Comparison of ENCODE assay signal across 29 cellular contexts in the genomic region with DNA sequence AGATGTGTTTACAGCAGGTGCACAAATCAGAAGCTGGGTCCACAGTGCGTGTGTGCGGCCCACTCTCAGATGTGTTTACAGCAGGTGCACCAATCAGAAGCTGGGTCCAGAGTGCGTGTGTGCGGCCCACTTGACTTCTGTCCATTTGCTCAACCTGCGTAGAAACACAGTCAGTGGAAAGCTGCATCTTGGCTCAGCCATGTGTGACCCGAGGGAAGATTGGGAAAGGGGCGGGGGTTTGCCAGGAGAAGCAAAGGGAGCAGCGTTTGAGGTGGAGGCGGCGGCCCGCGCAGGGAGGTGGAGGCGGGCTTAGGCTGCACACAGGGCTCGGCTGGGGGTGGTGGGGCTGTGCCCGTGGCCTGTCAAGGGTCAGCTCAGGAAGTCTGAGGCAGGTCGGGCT. TPM values are rescaled to one million over a fixed set of nuclear protein-coding genes. Genes with fewer than 3 reads are reported as not detected.
DNase-seq lines count a peak whose midpoint lies in the region; ATAC-seq, FAIRE-seq and TF ChIP-seq lines count a peak whose summit lies in the region.
"Had no signal": no experiment of that assay in that cellular context is flagged by ENCODE, and none has a peak within 500 bp of the region (broad histone marks: within the 10 kb centered on the region; RNA-seq: fewer than 3 reads in every experiment).

No MANE protein-coding gene starts in this region.

- FAIRE-seq in HepG2 (lab: Jason Lieb, UNC), result peak; percentile 21
- FAIRE-seq: RCC 7860 had no signal

- H3K79me2 ChIP-seq in HepG2 (ENCODE audit: insufficient read depth, low read length), result peaks cover 23% of the 10 kb centered on the region

- POLR2A ChIA-PET in HepG2 (lab: Yijun Ruan, JAX), result no interaction called here

- no peak overlapping the region for H3K4me3 Mint-ChIP-seq in central memory CD8-positive, alpha-beta T cell

- 44% methylated on average over 15 of the region's 16 CpGs for WGBS in HepG2 (ENCODE audit: low lambda C conversion rate)
- 68% methylated on average over 6 of the region's 16 CpGs for WGBS in right lobe of liver (ENCODE audit: insufficient coverage, low coverage, low lambda C conversion rate, missing lambda C conversion rate)

- H3K9ac ChIP-seq in HepG2 (ENCODE audit: insufficient read depth, low read depth, low read length), result no peak overlapping the region

- DNase-seq in HepG2 (ENCODE audit: low spot score) (no peak), right lobe of liver (no peak), NCI-H1105 treated with DMSO at 0.1 percent for 48 hours (lab: John Stamatoyannopoulos, UW) (no peak)
- DNase-seq in central memory CD8-positive, alpha-beta T cell (ENCODE audit: low spot score in 2 of 2), result no peak
- DNase-seq in activated CD4-positive, alpha-beta T cell treated with anti-CD3 and anti-CD28 coated beads for 4 hours, result no peak
- DNase-seq: activated effector memory CD4-positive, alpha-beta T cell treated with Interleukin-2 at 50 U/mL for 16 hours; Calu3; central memory CD4-positive, alpha-beta T cell; H7; hippocampal formation; KG1; left cardiac atrium; mammary epithelial cell; MG63; NCI-H1417 treated with DMSO at 0.1 percent for 48 hours; NCI-H2081; NCI-H345; posterior cingulate gyrus; right cardiac atrium; SJCRH30; spleen; T1000; upper lobe of right lung; WERI-Rb-1 had no signal

- H3K36me3 ChIP-seq in HepG2 (replicated peaks in 1 of 2; ENCODE audit: control insufficient read depth in 1 of 2, insufficient read depth in 2 of 2, low read length in 2 of 2) (peaks cover 17% of the 10 kb centered on the region in 2 experiments; a peak in 3 of 5 replicates), right lobe of liver (peaks cover 0 to 21% (median 7%) of the 10 kb centered on the region in 4 donors)
- H3K36me3 ChIP-seq: WERI-Rb-1 had no signal

- H3K36me3 Mint-ChIP-seq in central memory CD8-positive, alpha-beta T cell (ENCODE audit: insufficient read depth), result peaks cover 14% of the 10 kb centered on the region

- ATAC-seq in HepG2, result no peak
- no peak for ATAC-seq in right lobe of liver
- ATAC-seq in central memory CD8-positive, alpha-beta T cell (replicated peaks; ENCODE audit: extremely low read depth, poor library complexity, severe bottlenecking), result no peak
- ATAC-seq: gastroesophageal sphincter, left cardiac atrium, right cardiac atrium, upper lobe of right lung had no signal

- no peaks in the 10 kb centered on the region for H3K27me3 Mint-ChIP-seq in central memory CD8-positive, alpha-beta T cell

- H3K4me1 ChIP-seq in HepG2 (ENCODE audit: insufficient read depth, low read length) (peaks cover 42% of the 10 kb centered on the region), right lobe of liver (peaks cover 0 to 8% (median 3%) of the 10 kb centered on the region in 4 donors)
- H3K4me1 ChIP-seq: SJCRH30 had no signal

- no peaks in the 10 kb centered on the region for H4K20me1 ChIP-seq in HepG2 (ENCODE audit: insufficient read depth, low read length)

- no peaks in the 10 kb centered on the region for H3K9me3 ChIP-seq in HepG2 (ENCODE audit: low read length)
- no peaks in the 10 kb centered on the region for H3K9me3 ChIP-seq in right lobe of liver
- H3K9me3 ChIP-seq: BLaER1 treated with 17β-estradiol and CSF1 and Interleukin-3, amounts not matched to agents 10 nM and 100 nM; gastroesophageal sphincter; MG63; SJCRH30; spleen; upper lobe of right lung had no signal

- TF ChIP-seq CTCF in HepG2 (CRISPR knock-in tag; IDR thresholded peaks at IDR 0.05) (no peak), right lobe of liver (IDR thresholded peaks at IDR 0.05) (no peak)

- H2AFZ ChIP-seq in HepG2 (ENCODE audit: low read length), result no peak overlapping the region

- TF ChIP-seq EP300 in HepG2 (IDR thresholded peaks at IDR 0.05; ENCODE audit: low read depth in 2 of 2, low read length in 2 of 2) (no peak), HepG2 (CRISPR knock-in tag; IDR thresholded peaks at IDR 0.05; ENCODE audit: borderline replicate concordance) (no peak)

- no peak for TF ChIP-seq RAD21 in HepG2 (CRISPR knock-in tag; IDR thresholded peaks at IDR 0.05)

- H3K4me3 ChIP-seq in HepG2 (replicated peaks in 1 of 3; ENCODE audit: insufficient read depth in 1 of 3, low read depth in 2 of 3, low read length in 3 of 3) (peak overlapping the region in 1 of 3 experiments; percentile 17; a peak in 1 of 6 replicates), right lobe of liver (no peak overlapping the region)
- H3K4me3 ChIP-seq: BLaER1 treated with 17β-estradiol and CSF1 and Interleukin-3, amounts not matched to agents 10 nM and 100 nM; gastroesophageal sphincter; MG63; SJCRH30; spleen; upper lobe of right lung had no signal

- H3K4me1 Mint-ChIP-seq in central memory CD8-positive, alpha-beta T cell, result peaks cover 9% of the 10 kb centered on the region

- peaks cover 0 to 3% of the 10 kb centered on the region in 2 experiments; a peak in 1 of 5 replicates for H3K27me3 ChIP-seq in HepG2 (ENCODE audit: control insufficient read depth in 1 of 2, insufficient read depth in 2 of 2, low read length in 2 of 2)
- no peaks in the 10 kb centered on the region for H3K27me3 ChIP-seq in right lobe of liver
- H3K27me3 ChIP-seq: gastroesophageal sphincter, MG63, SJCRH30, spleen, upper lobe of right lung had no signal

- intact Hi-C loops in HepG2 (cut with micrococcal nuclease; ENCODE audit: unreplicated experiment), result no loop called here
- intact Hi-C loops in right lobe of liver (cut with DNase I), result no loop called here

- in situ Hi-C loops in HepG2 (cut with HindIII; ENCODE audit: extremely low pct_ligation_motif_present, low pct_unique_long_range_greater_than_20kb), result no loop called here

- H3K4me2 ChIP-seq in HepG2 (ENCODE audit: low read depth, low read length), result peak overlapping the region; percentile 38

- H3K27ac Mint-ChIP-seq in central memory CD8-positive, alpha-beta T cell (ENCODE audit: low read depth), result peak overlapping the region; percentile 13

- H3K27ac ChIP-seq in HepG2 (ENCODE audit: extremely low read length, insufficient read depth, low read length) (peak overlapping the region; percentile 41), right lobe of liver (no peak overlapping the region)
- H3K27ac ChIP-seq: BLaER1 treated with 17β-estradiol and CSF1 and Interleukin-3, amounts not matched to agents 10 nM and 100 nM; gastroesophageal sphincter; SJCRH30; spleen; upper lobe of right lung; WERI-Rb-1 had no signal

- H3K9me3 Mint-ChIP-seq in central memory CD8-positive, alpha-beta T cell, result no peaks in the 10 kb centered on the region

- CTCF ChIA-PET in HepG2 (lab: Yijun Ruan, JAX; ENCODE audit: low intra/inter-chr PET ratio, low total read pairs), result no interaction called here

- TF ChIP-seq POLR2A in HepG2 (IDR thresholded peaks at IDR 0.05; ENCODE audit: insufficient read depth in 1 of 2, low read depth in 2 of 2, low read length in 2 of 2) (0 out of 4 replicates have a peak, but pooled peaks of 1 of the 2 experiments have one; percentile 23), right lobe of liver (IDR thresholded peaks at IDR 0.05) (no peak)

- no TSS peak for BruUV-seq in HepG2 (replicated peaks; lab: Mats Ljungman, UMichigan)

RNA-seq across cellular contexts. Expression of gene CTU2, which starts 4.3 kb away (rescaled TPM):
- total RNA-seq in HepG2 (2016; rRNA removed; fragmentation: Illumina TruSeq; extraction: Trizol) (21.9 TPM in 2 replicates), right lobe of liver (1 to 10 TPM; 5.0 to 9.5 (median 8.2) TPM)
- total RNA-seq in HepG2 (2016; cell fraction: cytosol; rRNA removed; fragmentation: Illumina TruSeq; extraction: Trizol; ENCODE audit: low read depth), result 11.4 and 12.8 TPM in 2 replicates
- total RNA-seq in HepG2 (2016; cell fraction: insoluble cytoplasmic fraction; rRNA removed; fragmentation: Illumina TruSeq; extraction: Trizol), result 16.8 and 22.4 TPM in 2 replicates
- total RNA-seq in HepG2 (2016; cell fraction: membrane; rRNA removed; fragmentation: Illumina TruSeq; extraction: Trizol), result 13.8 and 15.9 TPM in 2 replicates
- 16.7 and 17.2 TPM in 2 replicates for total RNA-seq in HepG2 (2016; cell fraction: nucleus; rRNA removed; fragmentation: Illumina TruSeq; extraction: Trizol)
- polyA plus RNA-seq in HepG2 (2011; rRNA removed), result 13.3 and 18.5 TPM in 2 replicates
- polyA plus RNA-seq in HepG2 (2011; cell fraction: cytosol; rRNA removed), result 11.8 and 19.4 TPM in 2 replicates
- 63.3 and 73.6 TPM in 2 replicates for polyA plus RNA-seq in HepG2 (2011; cell fraction: nucleus; rRNA removed)
- polyA plus RNA-seq in HepG2 (2012), result 11.6 and 15.1 TPM in 2 replicates
- 12.4 and 16.5 TPM in 2 replicates for polyA plus RNA-seq in HepG2 (2016; cell fraction: cytosol; fragmentation: Illumina TruSeq; extraction: Trizol; ENCODE audit: low read depth)
- polyA plus RNA-seq in HepG2 (2016; cell fraction: insoluble cytoplasmic fraction; fragmentation: Illumina TruSeq; extraction: Trizol; ENCODE audit: low read depth), result 20.9 and 22.4 TPM in 2 replicates
- polyA plus RNA-seq in HepG2 (2016; cell fraction: membrane; fragmentation: Illumina TruSeq; extraction: Trizol; ENCODE audit: low read depth), result 13.3 and 14.9 TPM in 2 replicates
- 39.4 and 44.9 TPM in 2 replicates for polyA plus RNA-seq in HepG2 (2016; cell fraction: nucleus; fragmentation: Illumina TruSeq; extraction: Trizol; ENCODE audit: insufficient read depth, low read depth)
- polyA minus RNA-seq in HepG2 (2011; rRNA and poly(A)+ RNA removed; ENCODE audit: low replicate concordance), result 23.1 and 25.7 TPM in 2 replicates
- polyA minus RNA-seq in HepG2 (2011; cell fraction: cytosol; rRNA and poly(A)+ RNA removed), result 15.2 and 18.6 TPM in 2 replicates
- polyA minus RNA-seq in HepG2 (2011; cell fraction: nucleus; rRNA and poly(A)+ RNA removed), result 19.3 and 20.7 TPM in 2 replicates

RNA-seq across cellular contexts. Expression of gene RNF166, which starts 4.3 kb away (rescaled TPM):
- total RNA-seq in HepG2 (2016; rRNA removed; fragmentation: Illumina TruSeq; extraction: Trizol), result 15.1 and 23.0 TPM in 2 replicates
- 36.0 and 37.2 TPM in 2 replicates for total RNA-seq in HepG2 (2016; cell fraction: cytosol; rRNA removed; fragmentation: Illumina TruSeq; extraction: Trizol; ENCODE audit: low read depth)
- 17.3 and 23.3 TPM in 2 replicates for total RNA-seq in HepG2 (2016; cell fraction: insoluble cytoplasmic fraction; rRNA removed; fragmentation: Illumina TruSeq; extraction: Trizol)
- total RNA-seq in HepG2 (2016; cell fraction: membrane; rRNA removed; fragmentation: Illumina TruSeq; extraction: Trizol), result 41.6 and 45.9 TPM in 2 replicates
- total RNA-seq in HepG2 (2016; cell fraction: nucleus; rRNA removed; fragmentation: Illumina TruSeq; extraction: Trizol), result 14.0 and 14.1 TPM in 2 replicates
- polyA plus RNA-seq in HepG2 (2011; rRNA removed), result 21.4 and 26.2 TPM in 2 replicates
- 14.8 and 24.4 TPM in 2 replicates for polyA plus RNA-seq in HepG2 (2011; cell fraction: cytosol; rRNA removed)
- 83.8 and 91.3 TPM in 2 replicates for polyA plus RNA-seq in HepG2 (2011; cell fraction: nucleus; rRNA removed)
- 12.2 and 16.1 TPM in 2 replicates for polyA plus RNA-seq in HepG2 (2012)
- 22.9 and 25.4 TPM in 2 replicates for polyA plus RNA-seq in HepG2 (2016; cell fraction: cytosol; fragmentation: Illumina TruSeq; extraction: Trizol; ENCODE audit: low read depth)
- polyA plus RNA-seq in HepG2 (2016; cell fraction: insoluble cytoplasmic fraction; fragmentation: Illumina TruSeq; extraction: Trizol; ENCODE audit: low read depth), result 19.2 and 20.2 TPM in 2 replicates
- 32.0 and 34.1 TPM in 2 replicates for polyA plus RNA-seq in HepG2 (2016; cell fraction: membrane; fragmentation: Illumina TruSeq; extraction: Trizol; ENCODE audit: low read depth)
- 36.7 and 43.4 TPM in 2 replicates for polyA plus RNA-seq in HepG2 (2016; cell fraction: nucleus; fragmentation: Illumina TruSeq; extraction: Trizol; ENCODE audit: insufficient read depth, low read depth)
- 11.5 and 25.6 TPM in 2 replicates for polyA minus RNA-seq in HepG2 (2011; rRNA and poly(A)+ RNA removed; ENCODE audit: low replicate concordance)
- 12.9 and 17.8 TPM in 2 replicates for polyA minus RNA-seq in HepG2 (2011; cell fraction: cytosol; rRNA and poly(A)+ RNA removed)
- 14.2 and 18.7 TPM in 2 replicates for polyA minus RNA-seq in HepG2 (2011; cell fraction: nucleus; rRNA and poly(A)+ RNA removed)
- 10 to 100 TPM in 2 of 6 experiments, 1 to 10 TPM in 4; 8.1 to 12.8 (median 10.0) TPM for total RNA-seq in right lobe of liver

RNA-seq across cellular contexts. Expression of gene SNAI3, which starts 24.2 kb away (rescaled TPM):
- total RNA-seq in HepG2 (2016; rRNA removed; fragmentation: Illumina TruSeq; extraction: Trizol) (0.09 and 0.18 TPM in 2 replicates), right lobe of liver (under 1 TPM; 0.15 to 0.98 (median 0.35) TPM)
- not detected in 2 replicates for total RNA-seq in HepG2 (2016; cell fraction: cytosol; rRNA removed; fragmentation: Illumina TruSeq; extraction: Trizol; ENCODE audit: low read depth)
- total RNA-seq in HepG2 (2016; cell fraction: insoluble cytoplasmic fraction; rRNA removed; fragmentation: Illumina TruSeq; extraction: Trizol), result 0.13 and 0.17 TPM in 2 replicates
- 0.12 TPM in 1 of 2 replicates, not detected in the other for total RNA-seq in HepG2 (2016; cell fraction: membrane; rRNA removed; fragmentation: Illumina TruSeq; extraction: Trizol)
- not detected in 2 replicates for total RNA-seq in HepG2 (2016; cell fraction: nucleus; rRNA removed; fragmentation: Illumina TruSeq; extraction: Trizol)
- polyA plus RNA-seq in HepG2 (2011; rRNA removed), result 0.18 and 0.40 TPM in 2 replicates
- polyA plus RNA-seq in HepG2 (2011; cell fraction: cytosol; rRNA removed), result 0.18 and 0.44 TPM in 2 replicates
- 0.35 and 0.64 TPM in 2 replicates for polyA plus RNA-seq in HepG2 (2011; cell fraction: nucleus; rRNA removed)
- polyA plus RNA-seq in HepG2 (2012), result 0.40 and 0.47 TPM in 2 replicates
- polyA plus RNA-seq in HepG2 (2016; cell fraction: cytosol; fragmentation: Illumina TruSeq; extraction: Trizol; ENCODE audit: low read depth), result 0.08 TPM in 1 of 2 replicates, not detected in the other
- 0.26 TPM in 1 of 2 replicates, not detected in the other for polyA plus RNA-seq in HepG2 (2016; cell fraction: insoluble cytoplasmic fraction; fragmentation: Illumina TruSeq; extraction: Trizol; ENCODE audit: low read depth)
- 0.15 and 0.21 TPM in 2 replicates for polyA plus RNA-seq in HepG2 (2016; cell fraction: membrane; fragmentation: Illumina TruSeq; extraction: Trizol; ENCODE audit: low read depth)
- 0.27 TPM in 1 of 2 replicates, not detected in the other for polyA plus RNA-seq in HepG2 (2016; cell fraction: nucleus; fragmentation: Illumina TruSeq; extraction: Trizol; ENCODE audit: insufficient read depth, low read depth)
- polyA minus RNA-seq in HepG2 (2011; rRNA and poly(A)+ RNA removed; ENCODE audit: low replicate concordance), result 0.84 TPM in 1 of 2 replicates, not detected in the other
- polyA minus RNA-seq in HepG2 (2011; cell fraction: cytosol; rRNA and poly(A)+ RNA removed), result not detected in 2 replicates
- not detected in 2 replicates for polyA minus RNA-seq in HepG2 (2011; cell fraction: nucleus; rRNA and poly(A)+ RNA removed)
- total RNA-seq: mammary epithelial cell had no signal
- polyA plus RNA-seq: fibroblast of lung, neural cell had no signal

RNA-seq across cellular contexts. Expression of gene MVD, which starts 47.7 kb away (rescaled TPM):
- total RNA-seq in HepG2 (2016; rRNA removed; fragmentation: Illumina TruSeq; extraction: Trizol) (128 and 187 TPM in 2 replicates), right lobe of liver (10 to 100 TPM; 10.2 to 57.1 (median 15.2) TPM)
- 86.8 and 92.1 TPM in 2 replicates for total RNA-seq in HepG2 (2016; cell fraction: cytosol; rRNA removed; fragmentation: Illumina TruSeq; extraction: Trizol; ENCODE audit: low read depth)
- total RNA-seq in HepG2 (2016; cell fraction: insoluble cytoplasmic fraction; rRNA removed; fragmentation: Illumina TruSeq; extraction: Trizol), result 110 and 194 TPM in 2 replicates
- 93.3 and 93.5 TPM in 2 replicates for total RNA-seq in HepG2 (2016; cell fraction: membrane; rRNA removed; fragmentation: Illumina TruSeq; extraction: Trizol)
- total RNA-seq in HepG2 (2016; cell fraction: nucleus; rRNA removed; fragmentation: Illumina TruSeq; extraction: Trizol), result 150 and 173 TPM in 2 replicates
- 28.1 and 68.9 TPM in 2 replicates for polyA plus RNA-seq in HepG2 (2011; rRNA removed)
- polyA plus RNA-seq in HepG2 (2011; cell fraction: cytosol; rRNA removed), result 33.1 and 34.9 TPM in 2 replicates
- 340 and 407 TPM in 2 replicates for polyA plus RNA-seq in HepG2 (2011; cell fraction: nucleus; rRNA removed)
- 81.3 and 104 TPM in 2 replicates for polyA plus RNA-seq in HepG2 (2012)
- polyA plus RNA-seq in HepG2 (2016; cell fraction: cytosol; fragmentation: Illumina TruSeq; extraction: Trizol; ENCODE audit: low read depth), result 49.5 and 55.8 TPM in 2 replicates
- 117 and 128 TPM in 2 replicates for polyA plus RNA-seq in HepG2 (2016; cell fraction: insoluble cytoplasmic fraction; fragmentation: Illumina TruSeq; extraction: Trizol; ENCODE audit: low read depth)
- polyA plus RNA-seq in HepG2 (2016; cell fraction: membrane; fragmentation: Illumina TruSeq; extraction: Trizol; ENCODE audit: low read depth), result 64.4 TPM in 2 replicates
- 435 and 459 TPM in 2 replicates for polyA plus RNA-seq in HepG2 (2016; cell fraction: nucleus; fragmentation: Illumina TruSeq; extraction: Trizol; ENCODE audit: insufficient read depth, low read depth)
- polyA minus RNA-seq in HepG2 (2011; rRNA and poly(A)+ RNA removed; ENCODE audit: low replicate concordance), result 8.9 and 43.8 TPM in 2 replicates
- 24.2 and 37.5 TPM in 2 replicates for polyA minus RNA-seq in HepG2 (2011; cell fraction: cytosol; rRNA and poly(A)+ RNA removed)
- polyA minus RNA-seq in HepG2 (2011; cell fraction: nucleus; rRNA and poly(A)+ RNA removed), result 34.4 and 55.3 TPM in 2 replicates

RNA-seq across cellular contexts. Expression of gene CYBA, which starts 59.7 kb away (rescaled TPM):
- total RNA-seq in HepG2 (2016; rRNA removed; fragmentation: Illumina TruSeq; extraction: Trizol) (84.2 and 250 TPM in 2 replicates), right lobe of liver (10 to 100 TPM; 22.8 to 70.0 (median 41.3) TPM)
- 92.1 and 114 TPM in 2 replicates for total RNA-seq in HepG2 (2016; cell fraction: cytosol; rRNA removed; fragmentation: Illumina TruSeq; extraction: Trizol; ENCODE audit: low read depth)
- total RNA-seq in HepG2 (2016; cell fraction: insoluble cytoplasmic fraction; rRNA removed; fragmentation: Illumina TruSeq; extraction: Trizol), result 90.4 and 246 TPM in 2 replicates
- total RNA-seq in HepG2 (2016; cell fraction: membrane; rRNA removed; fragmentation: Illumina TruSeq; extraction: Trizol), result 55.3 and 74.3 TPM in 2 replicates
- total RNA-seq in HepG2 (2016; cell fraction: nucleus; rRNA removed; fragmentation: Illumina TruSeq; extraction: Trizol), result 170 and 197 TPM in 2 replicates
- polyA plus RNA-seq in HepG2 (2011; rRNA removed), result 196 and 258 TPM in 2 replicates
- polyA plus RNA-seq in HepG2 (2011; cell fraction: cytosol; rRNA removed), result 338 and 484 TPM in 2 replicates
- polyA plus RNA-seq in HepG2 (2011; cell fraction: nucleus; rRNA removed), result 620 and 660 TPM in 2 replicates
- polyA plus RNA-seq in HepG2 (2012), result 207 and 213 TPM in 2 replicates
- polyA plus RNA-seq in HepG2 (2016; cell fraction: cytosol; fragmentation: Illumina TruSeq; extraction: Trizol; ENCODE audit: low read depth), result 111 and 128 TPM in 2 replicates
- polyA plus RNA-seq in HepG2 (2016; cell fraction: insoluble cytoplasmic fraction; fragmentation: Illumina TruSeq; extraction: Trizol; ENCODE audit: low read depth), result 97.6 and 108 TPM in 2 replicates
- polyA plus RNA-seq in HepG2 (2016; cell fraction: membrane; fragmentation: Illumina TruSeq; extraction: Trizol; ENCODE audit: low read depth), result 58.9 and 66.6 TPM in 2 replicates
- polyA plus RNA-seq in HepG2 (2016; cell fraction: nucleus; fragmentation: Illumina TruSeq; extraction: Trizol; ENCODE audit: insufficient read depth, low read depth), result 462 and 471 TPM in 2 replicates
- 170 and 432 TPM in 2 replicates for polyA minus RNA-seq in HepG2 (2011; rRNA and poly(A)+ RNA removed; ENCODE audit: low replicate concordance)
- 173 and 183 TPM in 2 replicates for polyA minus RNA-seq in HepG2 (2011; cell fraction: cytosol; rRNA and poly(A)+ RNA removed)
- 79.1 and 82.6 TPM in 2 replicates for polyA minus RNA-seq in HepG2 (2011; cell fraction: nucleus; rRNA and poly(A)+ RNA removed)
